ENCODE assay signal across 29 cellular contexts in the genomic region with DNA sequence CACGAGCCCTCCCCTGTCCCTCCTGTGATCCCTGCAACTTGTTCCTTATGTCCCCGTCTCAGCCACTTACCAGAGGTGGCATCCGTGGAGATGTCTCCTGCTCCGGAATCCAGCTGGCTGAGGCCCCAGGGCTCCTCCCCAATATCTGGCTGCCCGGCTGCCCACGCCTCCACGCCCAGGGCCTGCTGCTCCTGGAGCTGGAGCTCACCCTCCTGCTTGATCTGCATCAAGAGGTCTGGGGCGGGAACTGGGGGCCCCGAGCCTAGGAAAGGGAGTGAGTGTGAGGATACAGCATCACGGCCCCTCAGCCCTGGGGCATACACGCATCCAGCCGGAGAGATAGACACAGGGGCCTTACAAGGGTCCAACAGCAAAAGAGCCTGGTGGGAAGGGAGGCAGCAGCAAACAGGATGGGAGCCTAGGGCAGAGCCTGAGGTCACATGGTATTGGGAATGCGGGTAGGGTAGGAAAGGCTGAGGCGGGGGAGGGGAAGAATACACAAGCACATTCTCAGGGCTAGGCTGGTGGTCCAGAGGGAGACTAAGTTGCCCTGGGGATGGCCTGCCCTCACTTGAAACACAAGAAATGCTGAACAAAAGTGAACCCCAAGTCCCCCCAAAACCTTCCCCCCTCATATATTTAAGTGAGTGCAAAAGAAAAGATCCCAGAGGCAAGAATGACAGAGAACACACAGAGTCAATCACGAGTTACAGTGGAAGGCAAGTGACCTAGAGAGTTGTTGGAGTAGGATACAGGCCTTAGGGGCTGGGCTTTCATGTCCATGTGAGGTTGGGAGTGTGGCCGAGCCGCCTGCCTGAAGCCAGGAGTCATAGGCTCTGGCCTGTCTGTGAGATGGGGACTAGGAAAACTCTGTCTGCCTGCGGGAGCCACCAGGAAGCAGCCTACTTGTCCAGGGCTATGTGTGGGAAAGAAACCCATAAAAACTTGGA. TPM values are rescaled to one million over a fixed set of nuclear protein-coding genes. Genes with fewer than 3 reads are reported as not detected.
DNase-seq lines count a peak whose midpoint lies in the region; ATAC-seq, FAIRE-seq and TF ChIP-seq lines count a peak whose summit lies in the region.
"Had no signal": no experiment of that assay in that cellular context is flagged by ENCODE, and none has a peak within 500 bp of the region (broad histone marks: within the 10 kb centered on the region; RNA-seq: fewer than 3 reads in every experiment).

No MANE protein-coding gene starts in this region.

- peaks cover 4% of the 10 kb centered on the region for H3F3A ChIP-seq in smooth muscle cell (ENCODE audit: low read depth)

- in situ Hi-C loops in K562 (cut with MboI): no loop called here
- in situ Hi-C loops in ACHN (cut with HindIII; ENCODE audit: low pct_ligation_motif_present, low pct_unique_long_range_greater_than_20kb, low sequenced_read_pairs): no loop called here

- CTCF ChIA-PET in activated CD8-positive, alpha-beta T cell treated with anti-CD3 and anti-CD28 coated beads, Interleukin-2, amount 10 ng/mL, durations not matched to agents 7 days and 5 days (lab: Charles Lee): no interaction called here
- CTCF ChIA-PET in activated CD8-positive, alpha-beta T cell treated with anti-CD3 and anti-CD28 coated beads for 36 hours (lab: Charles Lee): no interaction called here
- CTCF ChIA-PET in K562 (lab: Yijun Ruan, JAX; ENCODE audit: low intra/inter-chr PET ratio): no interaction called here

- H3K27ac Mint-ChIP-seq in activated CD8-positive, alpha-beta T cell treated with anti-CD3 and anti-CD28 coated beads, Interleukin-2, amount 10 ng/mL, durations not matched to agents 7 days and 5 days: peak overlapping the region; percentile 33
- H3K27ac Mint-ChIP-seq in activated CD8-positive, alpha-beta T cell treated with anti-CD3 and anti-CD28 coated beads for 36 hours: no peak overlapping the region
- H3K27ac Mint-ChIP-seq: activated CD4-positive, alpha-beta T cell treated with anti-CD3 and anti-CD28 coated beads for 36 hours; B cell had no signal

- peaks cover 60% of the 10 kb centered on the region for H3K36me3 Mint-ChIP-seq in activated CD8-positive, alpha-beta T cell treated with anti-CD3 and anti-CD28 coated beads, Interleukin-2, amount 10 ng/mL, durations not matched to agents 7 days and 5 days (ENCODE audit: low read depth)
- peaks cover 45% of the 10 kb centered on the region for H3K36me3 Mint-ChIP-seq in activated CD8-positive, alpha-beta T cell treated with anti-CD3 and anti-CD28 coated beads for 36 hours (ENCODE audit: low read depth)

- no peak for TF ChIP-seq RAD21 in K562 (CRISPR knock-in tag; conservative IDR thresholded peaks at IDR 0.05 in 1 of 2, IDR thresholded peaks at IDR 0.05 in 1 of 2)

- H3K36me3 ChIP-seq in K562 (ENCODE audit: control insufficient read depth, insufficient read depth, low read length) (peaks cover 87% of the 10 kb centered on the region), smooth muscle cell (ENCODE audit: low read depth) (peaks cover 12% of the 10 kb centered on the region), prostate gland (peaks cover 0 to 3% of the 10 kb centered on the region in 2 donors)

- no TSS peak for BruUV-seq in K562 (replicated peaks; lab: Mats Ljungman, UMichigan)

- no peak overlapping the region for H3K9ac ChIP-seq in K562 (ENCODE audit: insufficient read depth in 1 of 2, low read depth in 2 of 2, low read length in 2 of 2)
- H3K9ac ChIP-seq in smooth muscle cell (ENCODE audit: low read depth): no peak overlapping the region

- H3K4me1 ChIP-seq in K562 (replicated peaks in 1 of 2; ENCODE audit: control insufficient read depth in 2 of 2, insufficient read depth in 2 of 2, low read length in 2 of 2) (no peaks in the 10 kb centered on the region; a peak in 1 of 5 replicates), smooth muscle cell (ENCODE audit: low read depth) (no peaks in the 10 kb centered on the region), prostate gland (replicated peaks) (no peaks in the 10 kb centered on the region)
- H3K4me1 ChIP-seq: right atrium auricular region, upper lobe of left lung had no signal

- no peak for DNase-seq in activated CD8-positive, alpha-beta T cell treated with anti-CD3 and anti-CD28 coated beads, Interleukin-2, amount 10 ng/mL, durations not matched to agents 7 days and 5 days
- DNase-seq in activated CD8-positive, alpha-beta T cell treated with anti-CD3 and anti-CD28 coated beads for 36 hours: no peak
- DNase-seq in K562 (ENCODE audit: extremely low read depth in 1 of 4, low spot score in 3 of 4) (no peak), islet precursor cell (peak; percentile 68), smooth muscle cell (lab: John Stamatoyannopoulos, UW; ENCODE audit: unreplicated experiment) (no peak), retina (no peak), prostate gland (ENCODE audit: low spot score) (no peak), ACHN (no peak)
- DNase-seq: activated CD4-positive, alpha-beta T cell treated with anti-CD3 and anti-CD28 coated beads for 36 hours; activated CD8-positive, alpha-beta memory T cell treated with anti-CD3 and anti-CD28 coated beads, Interleukin-2, amount 50 U/mL, for 4 hours; activated gamma-delta T cell; amniotic stem cell; COR-L47; dermis blood vessel endothelial cell; DMS79 treated with DMSO at 0.1 percent for 48 hours; kidney; naive B cell; NCI-H1105; NCI-H2029; NCI-H345; PC-9; T-helper 1 cell; upper lobe of left lung had no signal

- no peak overlapping the region for H2AFZ ChIP-seq in K562 (ENCODE audit: low read depth, low read length)
- no peak overlapping the region for H2AFZ ChIP-seq in smooth muscle cell (ENCODE audit: low read depth)
- H2AFZ ChIP-seq: hepatocyte, PC-9 had no signal

- H4K20me1 ChIP-seq in K562 (replicated peaks; ENCODE audit: control insufficient read depth, insufficient read depth, low read length) (no peaks in the 10 kb centered on the region), smooth muscle cell (ENCODE audit: low read depth) (no peaks in the 10 kb centered on the region)

- H3K27me3 ChIP-seq in K562 (ENCODE audit: control insufficient read depth in 2 of 2, insufficient read depth in 2 of 2, low read length in 2 of 2): no peaks in the 10 kb centered on the region
- H3K27me3 ChIP-seq in smooth muscle cell (ENCODE audit: low read depth): no peaks in the 10 kb centered on the region
- no peaks in the 10 kb centered on the region for H3K27me3 ChIP-seq in prostate gland (replicated peaks; ENCODE audit: insufficient read depth)
- H3K27me3 ChIP-seq: hepatocyte, right atrium auricular region, upper lobe of left lung had no signal

- no peak; the same call in 1 of the 2 replicates for TF ChIP-seq POLR2A in K562 (conservative IDR thresholded peaks at IDR 0.05)
- no peak for TF ChIP-seq POLR2A in prostate gland (IDR thresholded peaks at IDR 0.05)

- no peaks in the 10 kb centered on the region for H3K27me3 Mint-ChIP-seq in activated CD8-positive, alpha-beta T cell treated with anti-CD3 and anti-CD28 coated beads, Interleukin-2, amount 10 ng/mL, durations not matched to agents 7 days and 5 days (ENCODE audit: low read depth)
- no peaks in the 10 kb centered on the region for H3K27me3 Mint-ChIP-seq in activated CD8-positive, alpha-beta T cell treated with anti-CD3 and anti-CD28 coated beads for 36 hours
- H3K27me3 Mint-ChIP-seq: activated CD4-positive, alpha-beta T cell treated with anti-CD3 and anti-CD28 coated beads for 36 hours; B cell; naive B cell had no signal

- H3K9me3 ChIP-seq in K562 (replicated peaks; ENCODE audit: control insufficient read depth, insufficient read depth, low read depth, low read length): no peaks in the 10 kb centered on the region
- no peaks in the 10 kb centered on the region for H3K9me3 ChIP-seq in smooth muscle cell (replicated peaks; ENCODE audit: low read depth)
- no peaks in the 10 kb centered on the region for H3K9me3 ChIP-seq in prostate gland
- H3K9me3 ChIP-seq: upper lobe of left lung had no signal

- POLR2A ChIA-PET in activated CD8-positive, alpha-beta T cell treated with anti-CD3 and anti-CD28 coated beads, Interleukin-2, amount 10 ng/mL, durations not matched to agents 7 days and 5 days (lab: Charles Lee): no interaction called here
- POLR2A ChIA-PET in activated CD8-positive, alpha-beta T cell treated with anti-CD3 and anti-CD28 coated beads for 36 hours (lab: Charles Lee): interaction anchor here (1.1 kb wide), 1 partner anchor 17 kb away, joined by 4 read pairs; the partner anchor contains the start of gene ZNF777
- POLR2A ChIA-PET in K562 (lab: Yijun Ruan, JAX): interaction anchor here (0.9 kb wide), 1 partner anchor 17 kb away, joined by 3 read pairs; no protein-coding TSS in a partner anchor

- H3K79me2 ChIP-seq in K562 (ENCODE audit: control insufficient read depth, insufficient read depth, low read length) (0 out of 3 replicates have a peak, but pooled peaks cover 2% of the 10 kb centered on the region), smooth muscle cell (ENCODE audit: low read depth) (peaks cover 24% of the 10 kb centered on the region)
- H3K79me2 ChIP-seq: hepatocyte had no signal

- FAIRE-seq in K562 (lab: Jason Lieb, UNC): no peak
- FAIRE-seq: endothelial cell of umbilical vein, GM12878, kidney, TTC549 had no signal

- no peak for ATAC-seq in activated CD8-positive, alpha-beta T cell treated with anti-CD3 and anti-CD28 coated beads, Interleukin-2, amount 10 ng/mL, durations not matched to agents 7 days and 5 days
- ATAC-seq in activated CD8-positive, alpha-beta T cell treated with anti-CD3 and anti-CD28 coated beads for 36 hours: no peak
- no peak for ATAC-seq in K562
- ATAC-seq: activated CD4-positive, alpha-beta T cell treated with anti-CD3 and anti-CD28 coated beads for 36 hours; GM12878 had no signal

- no peaks in the 10 kb centered on the region for H3K9me1 ChIP-seq in K562 (ENCODE audit: control insufficient read depth, insufficient read depth, low read length)

- H3K27ac ChIP-seq in K562 (ENCODE audit: extremely low read depth, low read depth, low read length): no peak overlapping the region
- H3K27ac ChIP-seq in smooth muscle cell (ENCODE audit: low read depth): peak overlapping the region; percentile 70
- H3K27ac ChIP-seq in prostate gland: no peak overlapping the region
- H3K27ac ChIP-seq: hepatocyte, PC-9, right atrium auricular region, upper lobe of left lung had no signal

- no peak for TF ChIP-seq CTCF in activated CD8-positive, alpha-beta T cell treated with anti-CD3 and anti-CD28 coated beads for 36 hours (IDR thresholded peaks at IDR 0.05)
- TF ChIP-seq CTCF in K562 (IDR thresholded peaks at IDR 0.05 in 2 of 3, conservative IDR thresholded peaks at IDR 0.05 in 1 of 3; ENCODE audit: insufficient read depth in 2 of 3, low read depth in 1 of 3, low read length in 3 of 3) (no peak), smooth muscle cell (IDR thresholded peaks at IDR 0.05; ENCODE audit: borderline replicate concordance, insufficient read depth, poor library complexity, severe bottlenecking) (no peak), prostate gland (IDR thresholded peaks at IDR 0.05) (no peak)

- no peaks in the 10 kb centered on the region for H3K4me1 Mint-ChIP-seq in activated CD8-positive, alpha-beta T cell treated with anti-CD3 and anti-CD28 coated beads, Interleukin-2, amount 10 ng/mL, durations not matched to agents 7 days and 5 days (ENCODE audit: low read depth)
- no peaks in the 10 kb centered on the region for H3K4me1 Mint-ChIP-seq in activated CD8-positive, alpha-beta T cell treated with anti-CD3 and anti-CD28 coated beads for 36 hours (ENCODE audit: low read depth)
- H3K4me1 Mint-ChIP-seq: activated CD4-positive, alpha-beta T cell treated with anti-CD3 and anti-CD28 coated beads for 36 hours; B cell had no signal

- intact Hi-C loops in activated CD8-positive, alpha-beta T cell treated with anti-CD3 and anti-CD28 coated beads for 36 hours (cut with micrococcal nuclease): no loop called here
- intact Hi-C loops in K562 (cut with micrococcal nuclease) (no loop called here), prostate gland (cut with DNase I) (no loop called here)

- WGBS in K562 (ENCODE audit: insufficient coverage, low coverage, missing lambda C conversion rate): 93% methylated on average over 18 of the region's 18 CpGs
- WGBS in smooth muscle cell (ENCODE audit: low lambda C conversion rate): 78% methylated on average over 18 of the region's 18 CpGs
- WGBS in prostate gland: 95% methylated on average over 18 of the region's 18 CpGs

- H3K9me3 Mint-ChIP-seq in activated CD8-positive, alpha-beta T cell treated with anti-CD3 and anti-CD28 coated beads, Interleukin-2, amount 10 ng/mL, durations not matched to agents 7 days and 5 days (ENCODE audit: insufficient read depth): no peaks in the 10 kb centered on the region
- peaks cover 8% of the 10 kb centered on the region for H3K9me3 Mint-ChIP-seq in activated CD8-positive, alpha-beta T cell treated with anti-CD3 and anti-CD28 coated beads for 36 hours

- H3K4me2 ChIP-seq in K562 (ENCODE audit: insufficient read depth, low read length) (no peak overlapping the region), smooth muscle cell (no peak overlapping the region)
- H3K4me2 ChIP-seq: hepatocyte, PC-9 had no signal

- no peak for TF ChIP-seq EP300 in K562 (IDR thresholded peaks at IDR 0.05; ENCODE audit: low read length)

- H3K4me3 Mint-ChIP-seq in activated CD8-positive, alpha-beta T cell treated with anti-CD3 and anti-CD28 coated beads, Interleukin-2, amount 10 ng/mL, durations not matched to agents 7 days and 5 days: no peak overlapping the region
- H3K4me3 Mint-ChIP-seq in activated CD8-positive, alpha-beta T cell treated with anti-CD3 and anti-CD28 coated beads for 36 hours: no peak overlapping the region
- H3K4me3 Mint-ChIP-seq: activated CD4-positive, alpha-beta T cell treated with anti-CD3 and anti-CD28 coated beads for 36 hours; B cell; naive B cell had no signal

- H3K4me3 ChIP-seq in K562 (no peak overlapping the region), smooth muscle cell (no peak overlapping the region), prostate gland (no peak overlapping the region)
- H3K4me3 ChIP-seq: GM12878, hepatocyte, PC-9, right atrium auricular region, upper lobe of left lung had no signal

RNA-seq across cellular contexts. Expression of gene ZNF777, which starts 16.9 kb away (rescaled TPM):
- total RNA-seq in activated CD8-positive, alpha-beta T cell treated with anti-CD3 and anti-CD28 coated beads, Interleukin-2, amount 10 ng/mL, durations not matched to agents 7 days and 5 days: 10 to 100 TPM; 12.9 to 13.1 TPM
- total RNA-seq in activated CD8-positive, alpha-beta T cell treated with anti-CD3 and anti-CD28 coated beads for 36 hours: 10 to 100 TPM; 11.7 to 12.5 TPM
- 5.2 and 9.7 TPM in 2 replicates for total RNA-seq in K562 (2011; cell fraction: chromatin; rRNA removed; ENCODE audit: low replicate concordance)
- 7.9 and 8.3 TPM in 2 replicates for total RNA-seq in K562 (2011; cell fraction: nucleolus; rRNA removed)
- 4.2 and 6.0 TPM in 2 replicates for total RNA-seq in K562 (2011; cell fraction: nucleoplasm; rRNA removed)
- total RNA-seq in K562 (2014; rRNA removed) (17.8 and 19.8 TPM in 2 replicates), K562 (2014; rRNA removed; fragmentation: Illumina TruSeq; extraction: Trizol) (5.5 and 7.0 TPM in 2 replicates), K562 (2015; rRNA removed; fragmentation: Illumina TruSeq; extraction: Trizol) (9.0 and 10.6 TPM in 2 replicates), K562 (2021) (29.3 and 32.6 TPM in 2 replicates), smooth muscle cell (4.9 and 7.8 TPM in 2 replicates), prostate gland (10 to 100 TPM; 19.5 to 26.2 TPM)
- polyA plus RNA-seq in K562 (2011; rRNA removed) (5.5 and 7.8 TPM in 2 replicates), K562 (2014; fragmentation: Illumina TruSeq; extraction: Trizol) (17.5 and 18.8 TPM in 2 replicates), K562 (2014; fragmentation: Nextera tagmentation; extraction: Ambion mirVana) (under 1 TPM; 0.11 to 0.13 TPM), K562 (2014; rRNA removed) (15.0 and 17.5 TPM in 2 replicates), smooth muscle cell (13.0 and 14.9 TPM in 2 replicates)
- polyA plus RNA-seq in K562 (2011; cell fraction: cytosol; rRNA removed): 10.5 and 18.7 TPM in 2 replicates
- 5.7 and 8.6 TPM in 2 replicates for polyA plus RNA-seq in K562 (2011; cell fraction: nucleus; rRNA removed)
- 15.3 and 16.5 TPM in 2 replicates for polyA plus RNA-seq in K562 (2012)
- polyA minus RNA-seq in K562 (2011; rRNA and poly(A)+ RNA removed): 7.3 and 9.3 TPM in 2 replicates
- 12.0 and 21.2 TPM in 2 replicates for polyA minus RNA-seq in K562 (2011; cell fraction: cytosol; rRNA and poly(A)+ RNA removed)
- polyA minus RNA-seq in K562 (2011; cell fraction: nucleus; rRNA and poly(A)+ RNA removed): 5.3 and 6.0 TPM in 2 replicates

RNA-seq across cellular contexts. Expression of gene ZNF746, which starts 19.8 kb away (rescaled TPM):
- total RNA-seq in activated CD8-positive, alpha-beta T cell treated with anti-CD3 and anti-CD28 coated beads, Interleukin-2, amount 10 ng/mL, durations not matched to agents 7 days and 5 days: 10 to 100 TPM; 19.7 to 21.4 TPM
- total RNA-seq in activated CD8-positive, alpha-beta T cell treated with anti-CD3 and anti-CD28 coated beads for 36 hours: 10 to 100 TPM; 12.6 to 13.0 TPM
- 47.9 and 50.2 TPM in 2 replicates for total RNA-seq in K562 (2011; cell fraction: chromatin; rRNA removed; ENCODE audit: low replicate concordance)
- 32.7 and 35.9 TPM in 2 replicates for total RNA-seq in K562 (2011; cell fraction: nucleolus; rRNA removed)
- 45.2 and 65.0 TPM in 2 replicates for total RNA-seq in K562 (2011; cell fraction: nucleoplasm; rRNA removed)
- total RNA-seq in K562 (2014; rRNA removed) (25.2 and 28.7 TPM in 2 replicates), K562 (2014; rRNA removed; fragmentation: Illumina TruSeq; extraction: Trizol) (7.7 and 8.8 TPM in 2 replicates), K562 (2015; rRNA removed; fragmentation: Illumina TruSeq; extraction: Trizol) (13.4 and 14.1 TPM in 2 replicates), K562 (2021) (30.7 and 31.6 TPM in 2 replicates), smooth muscle cell (13.7 and 14.2 TPM in 2 replicates), prostate gland (10 to 100 TPM; 21.0 to 40.0 TPM)
- polyA plus RNA-seq in K562 (2011; rRNA removed) (7.3 and 12.6 TPM in 2 replicates), K562 (2014; fragmentation: Illumina TruSeq; extraction: Trizol) (13.3 and 17.9 TPM in 2 replicates), K562 (2014; fragmentation: Nextera tagmentation; extraction: Ambion mirVana) (1 to 10 TPM; 1.7 to 2.0 TPM), K562 (2014; rRNA removed) (15.3 and 18.9 TPM in 2 replicates), smooth muscle cell (16.7 and 17.2 TPM in 2 replicates)
- polyA plus RNA-seq in K562 (2011; cell fraction: cytosol; rRNA removed): 9.1 and 13.7 TPM in 2 replicates
- polyA plus RNA-seq in K562 (2011; cell fraction: nucleus; rRNA removed): 32.2 and 48.8 TPM in 2 replicates
- 16.6 and 19.9 TPM in 2 replicates for polyA plus RNA-seq in K562 (2012)
- 10.5 and 10.9 TPM in 2 replicates for polyA minus RNA-seq in K562 (2011; rRNA and poly(A)+ RNA removed)
- polyA minus RNA-seq in K562 (2011; cell fraction: cytosol; rRNA and poly(A)+ RNA removed): 12.9 and 19.2 TPM in 2 replicates
- polyA minus RNA-seq in K562 (2011; cell fraction: nucleus; rRNA and poly(A)+ RNA removed): 22.9 and 28.7 TPM in 2 replicates
